ENCODE assay signal across 1 cellular context in the genomic region with DNA sequence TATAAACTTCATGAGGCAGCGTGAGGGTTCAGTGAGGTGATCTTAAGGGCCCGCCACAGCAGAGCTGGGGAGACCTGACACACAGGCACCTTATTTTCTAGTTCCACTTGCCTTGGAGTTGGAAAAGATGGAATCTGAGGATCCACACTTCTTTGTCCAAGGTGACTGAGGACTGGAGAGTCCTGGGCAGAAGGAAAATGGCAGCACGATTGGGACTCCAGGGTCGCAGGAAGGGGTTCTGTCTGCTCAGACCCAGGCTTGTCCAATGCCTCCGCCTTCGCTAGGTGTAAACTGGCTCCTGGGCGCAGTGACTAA.
A peak's percentile ranks its signal among the peaks of the same experiment; 100 is the strongest.
TF ChIP-seq lines count a peak whose summit lies in the region.

No MANE protein-coding gene starts in this region.

TF ChIP-seq in GM12878, 131 proteins besides CTCF, POLR2A, EP300 and RAD21:
- TF ChIP-seq FOS (IDR thresholded peaks at IDR 0.05; ENCODE audit: borderline replicate concordance, extremely low read depth, insufficient read length), result no peak
- TF ChIP-seq, protein P1, sequence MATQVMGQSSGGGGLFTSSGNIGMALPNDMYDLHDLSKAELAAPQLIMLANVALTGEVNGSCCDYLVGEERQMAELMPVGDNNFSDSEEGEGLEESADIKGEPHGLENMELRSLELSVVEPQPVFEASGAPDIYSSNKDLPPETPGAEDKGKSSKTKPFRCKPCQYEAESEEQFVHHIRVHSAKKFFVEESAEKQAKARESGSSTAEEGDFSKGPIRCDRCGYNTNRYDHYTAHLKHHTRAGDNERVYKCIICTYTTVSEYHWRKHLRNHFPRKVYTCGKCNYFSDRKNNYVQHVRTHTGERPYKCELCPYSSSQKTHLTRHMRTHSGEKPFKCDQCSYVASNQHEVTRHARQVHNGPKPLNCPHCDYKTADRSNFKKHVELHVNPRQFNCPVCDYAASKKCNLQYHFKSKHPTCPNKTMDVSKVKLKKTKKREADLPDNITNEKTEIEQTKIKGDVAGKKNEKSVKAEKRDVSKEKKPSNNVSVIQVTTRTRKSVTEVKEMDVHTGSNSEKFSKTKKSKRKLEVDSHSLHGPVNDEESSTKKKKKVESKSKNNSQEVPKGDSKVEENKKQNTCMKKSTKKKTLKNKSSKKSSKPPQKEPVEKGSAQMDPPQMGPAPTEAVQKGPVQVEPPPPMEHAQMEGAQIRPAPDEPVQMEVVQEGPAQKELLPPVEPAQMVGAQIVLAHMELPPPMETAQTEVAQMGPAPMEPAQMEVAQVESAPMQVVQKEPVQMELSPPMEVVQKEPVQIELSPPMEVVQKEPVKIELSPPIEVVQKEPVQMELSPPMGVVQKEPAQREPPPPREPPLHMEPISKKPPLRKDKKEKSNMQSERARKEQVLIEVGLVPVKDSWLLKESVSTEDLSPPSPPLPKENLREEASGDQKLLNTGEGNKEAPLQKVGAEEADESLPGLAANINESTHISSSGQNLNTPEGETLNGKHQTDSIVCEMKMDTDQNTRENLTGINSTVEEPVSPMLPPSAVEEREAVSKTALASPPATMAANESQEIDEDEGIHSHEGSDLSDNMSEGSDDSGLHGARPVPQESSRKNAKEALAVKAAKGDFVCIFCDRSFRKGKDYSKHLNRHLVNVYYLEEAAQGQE (IDR thresholded peaks at IDR 0.05; ENCODE audit: low read depth, low read length), result no peak
- 0 out of 4 replicates have a peak, but pooled peaks of 1 of the 2 experiments have one; percentile 16 for TF ChIP-seq ETV6 (conservative IDR thresholded peaks at IDR 0.05 in 1 of 2, IDR thresholded peaks at IDR 0.05 in 1 of 2; ENCODE audit: borderline replicate concordance in 1 of 2, low read depth in 1 of 2)
